ENCODE assay signal across 8 cellular contexts in genomic region chr10:52740913-52741675, GRCh38. TPM values are rescaled to one million over a fixed set of nuclear protein-coding genes. Genes with fewer than 3 reads are reported as not detected.
DNase-seq lines count a peak whose midpoint lies in the region; ATAC-seq, FAIRE-seq and TF ChIP-seq lines count a peak whose summit lies in the region.

No MANE protein-coding gene starts in this region.

- H3K27ac ChIP-seq in PC-3 (ENCODE audit: low read length) (no peak overlapping the region), brain microvascular endothelial cell (no peak overlapping the region), HepG2 (ENCODE audit: extremely low read length, insufficient read depth, low read length) (peak overlapping the region; percentile 11)

- H3K4me3 ChIP-seq in GM12875 (ENCODE audit: low read depth, low read length) (no peak overlapping the region), PC-3 (ENCODE audit: low read length) (no peak overlapping the region), brain microvascular endothelial cell (ENCODE audit: low read depth, low read length) (no peak overlapping the region), HepG2 (replicated peaks in 1 of 3; ENCODE audit: insufficient read depth in 1 of 3, low read depth in 2 of 3, low read length in 3 of 3) (no peak overlapping the region)

- H4K20me1 ChIP-seq in PC-3 (ENCODE audit: low read length) = no peaks in the 10 kb centered on the region
- H4K20me1 ChIP-seq in HepG2 (ENCODE audit: insufficient read depth, low read length) = no peaks in the 10 kb centered on the region

- H3K9me3 ChIP-seq in PC-3 (ENCODE audit: low read length) (no peaks in the 10 kb centered on the region), HepG2 (ENCODE audit: low read length) (no peaks in the 10 kb centered on the region)

- FAIRE-seq in HepG2 (lab: Jason Lieb, UNC) = peak; percentile 54

- TF ChIP-seq EP300 in HepG2 (IDR thresholded peaks at IDR 0.05; ENCODE audit: low read depth in 2 of 2, low read length in 2 of 2) (0 out of 4 replicates have a peak, but pooled peaks of 1 of the 2 experiments have one; percentile 10), HepG2 (CRISPR knock-in tag; IDR thresholded peaks at IDR 0.05; ENCODE audit: borderline replicate concordance) (no peak)

- H3K4me2 ChIP-seq in PC-3 (ENCODE audit: low read length) (no peak overlapping the region), HepG2 (ENCODE audit: low read depth, low read length) (no peak overlapping the region)

- intact Hi-C loops in PC-3 (cut with micrococcal nuclease) (loop anchor here (1.0 to 5.0 kb wide), 2 partner anchors 39 to 141 kb away; no protein-coding TSS in a partner anchor), HepG2 (cut with micrococcal nuclease; ENCODE audit: unreplicated experiment) (loop anchor here (1.0 kb wide), 2 partner anchors 35 to 39 kb away; no protein-coding TSS in a partner anchor)

- no peak overlapping the region for H2AFZ ChIP-seq in PC-3 (ENCODE audit: low read length)
- no peak overlapping the region for H2AFZ ChIP-seq in HepG2 (ENCODE audit: low read length)

- in situ Hi-C loops in brain microvascular endothelial cell (cut with HindIII; ENCODE audit: low pct_ligation_motif_present, low sequenced_read_pairs) (no loop called here), HepG2 (cut with HindIII; ENCODE audit: extremely low pct_ligation_motif_present, low pct_unique_long_range_greater_than_20kb) (loop anchor here (5.0 kb wide), 1 partner anchor 41 kb away; no protein-coding TSS in a partner anchor)

- H3K9me2 ChIP-seq in PC-3 (replicated peaks; ENCODE audit: low read length) = no peaks in the 10 kb centered on the region

- TF ChIP-seq CTCF in GM12875 (IDR thresholded peaks at IDR 0.05; ENCODE audit: borderline replicate concordance, insufficient read depth, low read depth, low read length) = peak; percentile 90
- peak; percentile 100 for TF ChIP-seq CTCF in PC-3 (conservative IDR thresholded peaks at IDR 0.05; ENCODE audit: low read depth, low read length)
- peak; percentile 95 for TF ChIP-seq CTCF in brain microvascular endothelial cell (IDR thresholded peaks at IDR 0.05; ENCODE audit: low read depth, low read length, missing control alignments)
- peak; percentile 96 for TF ChIP-seq CTCF in HepG2 (CRISPR knock-in tag; IDR thresholded peaks at IDR 0.05)

- H3K79me2 ChIP-seq in PC-3 (ENCODE audit: low read length) (no peaks in the 10 kb centered on the region), HepG2 (ENCODE audit: insufficient read depth, low read length) (no peaks in the 10 kb centered on the region)

- H3K4me1 ChIP-seq in PC-3 (ENCODE audit: insufficient read depth, low read length) (no peaks in the 10 kb centered on the region), HepG2 (ENCODE audit: insufficient read depth, low read length) (peaks cover 31% of the 10 kb centered on the region)

- peak; percentile 98 for TF ChIP-seq RAD21 in HepG2 (CRISPR knock-in tag; IDR thresholded peaks at IDR 0.05)

- BruUV-seq in PC-3 (replicated peaks; lab: Mats Ljungman, UMichigan) (no TSS peak), HepG2 (replicated peaks; lab: Mats Ljungman, UMichigan) (no TSS peak)

- POLR2A ChIA-PET in PC-3 (lab: Charles Lee; ENCODE audit: unreplicated experiment) = no interaction called here
- POLR2A ChIA-PET in HepG2 (lab: Yijun Ruan, JAX) = interaction anchor here (1.4 to 2.6 kb wide), 3 partner anchors 31 to 39 kb away, joined by 4 to 16 read pairs (median 12); partner anchors contain the start of gene MBL2

- H3K36me3 ChIP-seq in PC-3 (ENCODE audit: low read depth, low read length) (no peaks in the 10 kb centered on the region), brain microvascular endothelial cell (replicated peaks) (no peaks in the 10 kb centered on the region), HepG2 (replicated peaks in 1 of 2; ENCODE audit: control insufficient read depth in 1 of 2, insufficient read depth in 2 of 2, low read length in 2 of 2) (no peaks in the 10 kb centered on the region; a peak in 1 of 5 replicates)

- WGBS in HepG2 (ENCODE audit: low lambda C conversion rate) = 45% methylated on average over 5 of the region's 5 CpGs

- H3F3A ChIP-seq in PC-3 (ENCODE audit: low read length, unreplicated experiment) = no peaks in the 10 kb centered on the region

- no peak overlapping the region for H3K9ac ChIP-seq in PC-3 (ENCODE audit: low read length)
- no peak overlapping the region; the same call in 1 of the 2 replicates for H3K9ac ChIP-seq in HepG2 (ENCODE audit: insufficient read depth, low read depth, low read length)

- DNase-seq in AG08395 (ENCODE audit: low spot score) (peak; percentile 60), PC-3 (peak; percentile 96), brain microvascular endothelial cell (peak; percentile 58), HepG2 (ENCODE audit: low spot score) (peak; percentile 66), superior temporal gyrus (ENCODE audit: extremely low spot score) (peak; percentile 52)

- TF ChIP-seq POLR2A in HepG2 (IDR thresholded peaks at IDR 0.05; ENCODE audit: insufficient read depth in 1 of 2, low read depth in 2 of 2, low read length in 2 of 2) = no peak

- CTCF ChIA-PET in PC-3 (lab: Charles Lee) = interaction anchor here (0.6 to 2.4 kb wide), 8 partner anchors 19 to 408 kb away, joined by 3 to 26 read pairs (median 4); partner anchors contain the start of gene MBL2
- CTCF ChIA-PET in HepG2 (lab: Yijun Ruan, JAX; ENCODE audit: low intra/inter-chr PET ratio, low total read pairs) = interaction anchor here (0.7 to 6.1 kb wide), 2 partner anchors 37 to 97 kb away, joined by 3 to 218 read pairs; no protein-coding TSS in a partner anchor

- H3K27me3 ChIP-seq in PC-3 (ENCODE audit: low read length) (no peaks in the 10 kb centered on the region), brain microvascular endothelial cell (replicated peaks) (no peaks in the 10 kb centered on the region), HepG2 (ENCODE audit: control insufficient read depth in 1 of 2, insufficient read depth in 2 of 2, low read length in 2 of 2) (no peaks in the 10 kb centered on the region)

- ATAC-seq in HG02970 (IDR thresholded peaks at IDR 0.05; ENCODE audit: low FRiP score, unreplicated experiment) = peak; percentile 52
- ATAC-seq in PC-3 = peak; percentile 72
- ATAC-seq in HepG2 = peak; percentile 93
- no peak for ATAC-seq in GM21825 (IDR thresholded peaks at IDR 0.05; ENCODE audit: unreplicated experiment)

TF ChIP-seq in HepG2, 621 proteins besides CTCF, POLR2A, EP300 and RAD21 (continues in another document):
- TF ChIP-seq SOX5 (CRISPR knock-in tag; IDR thresholded peaks at IDR 0.05; ENCODE audit: borderline replicate concordance) (0 out of 2 replicates have a peak, but pooled peaks have one; percentile 24), STAG1 (CRISPR knock-in tag; IDR thresholded peaks at IDR 0.05) (peak; percentile 97), IRF9 (CRISPR knock-in tag; IDR thresholded peaks at IDR 0.05; ENCODE audit: borderline replicate concordance) (no peak), CEBPB (IDR thresholded peaks at IDR 0.05; ENCODE audit: borderline replicate concordance, low read depth, low read length) (no peak), RFXANK (CRISPR knock-in tag; IDR thresholded peaks at IDR 0.05) (0 out of 2 replicates have a peak, but pooled peaks have one; percentile 59), ZBTB7B (CRISPR knock-in tag; IDR thresholded peaks at IDR 0.05) (peak; percentile 88), ZMYM4 (CRISPR knock-in tag; IDR thresholded peaks at IDR 0.05) (peak; percentile 38; the same call in 1 of the 2 replicates)

RNA-seq across cellular contexts. Expression of gene MBL2, which starts 31.5 kb away (rescaled TPM):
- total RNA-seq in PC-3 (2014; rRNA removed) (0.17 TPM in 1 of 2 replicates, not detected in the other), HepG2 (2016; rRNA removed; fragmentation: Illumina TruSeq; extraction: Trizol) (9.2 and 9.6 TPM in 2 replicates)
- 0.61 and 0.62 TPM in 2 replicates for total RNA-seq in HepG2 (2016; cell fraction: cytosol; rRNA removed; fragmentation: Illumina TruSeq; extraction: Trizol; ENCODE audit: low read depth)
- 9.0 and 9.5 TPM in 2 replicates for total RNA-seq in HepG2 (2016; cell fraction: insoluble cytoplasmic fraction; rRNA removed; fragmentation: Illumina TruSeq; extraction: Trizol)
- 2.1 and 2.6 TPM in 2 replicates for total RNA-seq in HepG2 (2016; cell fraction: membrane; rRNA removed; fragmentation: Illumina TruSeq; extraction: Trizol)
- total RNA-seq in HepG2 (2016; cell fraction: nucleus; rRNA removed; fragmentation: Illumina TruSeq; extraction: Trizol) = 11.0 and 12.5 TPM in 2 replicates
- polyA plus RNA-seq in HepG2 (2011; rRNA removed) = 11.9 and 16.2 TPM in 2 replicates
- 6.3 and 9.4 TPM in 2 replicates for polyA plus RNA-seq in HepG2 (2011; cell fraction: cytosol; rRNA removed)
- polyA plus RNA-seq in HepG2 (2011; cell fraction: nucleus; rRNA removed) = 5.7 and 6.0 TPM in 2 replicates
- polyA plus RNA-seq in HepG2 (2012) = 3.6 and 4.5 TPM in 2 replicates
- polyA plus RNA-seq in HepG2 (2016; cell fraction: cytosol; fragmentation: Illumina TruSeq; extraction: Trizol; ENCODE audit: low read depth) = 0.41 and 0.43 TPM in 2 replicates
- 10.4 TPM in 2 replicates for polyA plus RNA-seq in HepG2 (2016; cell fraction: insoluble cytoplasmic fraction; fragmentation: Illumina TruSeq; extraction: Trizol; ENCODE audit: low read depth)
- 1.4 TPM in 2 replicates for polyA plus RNA-seq in HepG2 (2016; cell fraction: membrane; fragmentation: Illumina TruSeq; extraction: Trizol; ENCODE audit: low read depth)
- polyA plus RNA-seq in HepG2 (2016; cell fraction: nucleus; fragmentation: Illumina TruSeq; extraction: Trizol; ENCODE audit: insufficient read depth, low read depth) = 10.6 and 11.4 TPM in 2 replicates
- 10.2 TPM in 1 of 2 replicates, not detected in the other for polyA minus RNA-seq in HepG2 (2011; rRNA and poly(A)+ RNA removed; ENCODE audit: low replicate concordance)
- 9.8 and 11.4 TPM in 2 replicates for polyA minus RNA-seq in HepG2 (2011; cell fraction: cytosol; rRNA and poly(A)+ RNA removed)
- 24.7 and 30.8 TPM in 2 replicates for polyA minus RNA-seq in HepG2 (2011; cell fraction: nucleus; rRNA and poly(A)+ RNA removed)
